ENCODE assay signal across 18 cellular contexts in the genomic region with DNA sequence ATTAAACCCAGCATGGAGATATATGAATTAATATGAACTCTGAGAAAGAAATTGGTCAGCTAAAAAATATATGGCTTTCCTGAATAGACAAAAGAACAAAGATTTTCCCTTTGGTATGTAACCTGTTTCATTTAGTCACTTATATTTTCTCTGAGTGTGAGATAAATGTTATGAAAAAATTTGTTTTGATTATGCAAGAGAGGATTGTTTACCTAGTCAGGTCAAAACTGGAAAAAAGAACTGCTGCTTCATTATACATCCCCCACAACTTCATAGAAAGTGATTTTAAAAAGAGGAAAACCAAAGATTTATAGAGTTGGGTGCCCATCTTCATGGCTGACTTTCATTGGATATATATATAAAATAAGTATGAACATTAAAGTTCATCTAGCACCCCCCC.
DNase-seq lines count a peak whose midpoint lies in the region; ATAC-seq, FAIRE-seq and TF ChIP-seq lines count a peak whose summit lies in the region.
"Had no signal": no experiment of that assay in that cellular context is flagged by ENCODE, and none has a peak within 500 bp of the region (broad histone marks: within the 10 kb centered on the region; RNA-seq: fewer than 3 reads in every experiment).

No MANE protein-coding gene starts in this region.

- no peak overlapping the region for H3K4ac ChIP-seq in IMR-90 (ENCODE audit: low read depth, low read length)

- peak overlapping the region; percentile 51 for H3K4me2 ChIP-seq in A549
- H3K4me2 ChIP-seq in IMR-90 (ENCODE audit: low read depth, low read length), result no peak overlapping the region

- H3K4me1 ChIP-seq in A549 (peaks cover 29% of the 10 kb centered on the region), IMR-90 (ENCODE audit: control insufficient read depth, insufficient read depth, low read length) (peaks cover 8% of the 10 kb centered on the region), liver (ENCODE audit: control insufficient read depth in 4 of 4, insufficient read depth in 4 of 4, low read length in 3 of 4) (peaks cover 4 to 30% (median 18%) of the 10 kb centered on the region in 4 donors), ovary (ENCODE audit: insufficient read depth) (no peaks in the 10 kb centered on the region)
- H3K4me1 ChIP-seq: BE2C had no signal

- no peak overlapping the region for H3K18ac ChIP-seq in IMR-90 (ENCODE audit: low read depth, low read length)

- H3K36me3 ChIP-seq in IMR-90 (ENCODE audit: control insufficient read depth, insufficient read depth, low read length) (no peaks in the 10 kb centered on the region), liver (ENCODE audit: control insufficient read depth in 4 of 4, insufficient read depth in 3 of 4, low read depth in 1 of 4, low read length in 3 of 4) (no peaks in the 10 kb centered on the region), ovary (no peaks in the 10 kb centered on the region)
- H3K36me3 ChIP-seq: BE2C had no signal

- H3K4me1 Mint-ChIP-seq in chondrocyte (ENCODE audit: low read depth), result peaks cover 37% of the 10 kb centered on the region

- H3K4me3 ChIP-seq in A549, result no peak overlapping the region
- no peak overlapping the region for H3K4me3 ChIP-seq in IMR-90 (ENCODE audit: insufficient read depth, low read depth, low read length)
- no peak overlapping the region for H3K4me3 ChIP-seq in liver (ENCODE audit: low read depth in 1 of 3, low read length in 3 of 3)
- H3K4me3 ChIP-seq in ovary, result no peak overlapping the region

- TF ChIP-seq CTCF in A549 (IDR thresholded peaks at IDR 0.05), result no peak
- TF ChIP-seq CTCF in IMR-90 (conservative IDR thresholded peaks at IDR 0.05; ENCODE audit: low read depth, low read length), result no peak
- no peak for TF ChIP-seq CTCF in chondrocyte (IDR thresholded peaks at IDR 0.05)
- TF ChIP-seq CTCF in liver (IDR thresholded peaks at IDR 0.05; ENCODE audit: low read depth, low read length, missing input control), result no peak
- TF ChIP-seq CTCF in RWPE1 (conservative IDR thresholded peaks at IDR 0.05; ENCODE audit: low read depth), result no peak
- TF ChIP-seq CTCF in ovary (IDR thresholded peaks at IDR 0.05), result no peak

- no peaks in the 10 kb centered on the region for H3K9me3 ChIP-seq in A549
- no peaks in the 10 kb centered on the region for H3K9me3 ChIP-seq in IMR-90 (ENCODE audit: control insufficient read depth, insufficient read depth, low read length)
- no peaks in the 10 kb centered on the region for H3K9me3 ChIP-seq in liver (ENCODE audit: control insufficient read depth in 4 of 4, low read length in 3 of 4)
- no peaks in the 10 kb centered on the region for H3K9me3 ChIP-seq in ovary
- H3K9me3 ChIP-seq: BE2C had no signal

- CTCF ChIA-PET in A549 (lab: Yijun Ruan, JAX) (no interaction called here), IMR-90 (lab: Yijun Ruan, JAX) (interaction anchor here (0.9 kb wide), 1 partner anchor 125 kb away, joined by 3 read pairs; no protein-coding TSS in a partner anchor), RWPE1 (lab: Yijun Ruan, JAX) (no interaction called here)

- H3K9me1 ChIP-seq in IMR-90 (ENCODE audit: insufficient read depth, low read length), result no peaks in the 10 kb centered on the region; the same call in 1 of the 2 replicates

- H2AFZ ChIP-seq in IMR-90 (replicated peaks; ENCODE audit: low read length, poor library complexity), result no peak overlapping the region

- DNase-seq in A549 (ENCODE audit: low read depth in 1 of 2, low spot score in 1 of 2) (no peak), IMR-90 (no peak), chondrocyte (ENCODE audit: low spot score) (no peak), RWPE1 (ENCODE audit: low spot score) (no peak), ovary (no peak)
- no peak for DNase-seq in activated T-cell treated with anti-CD3 and anti-CD28 coated beads, Interleukin-2, amount 50 U/mL, for 1 hour
- DNase-seq: BE2C; CD4-positive, CD25-positive, alpha-beta regulatory T cell; DMS 273 treated with DMSO at 0.1 percent for 48 hours; DMS79 treated with DMSO at 0.1 percent for 48 hours; NCI-H1092 treated with DMSO at 0.1 percent for 48 hours; NCI-H1436 treated with DMSO at 0.1 percent for 48 hours; NCI-H2029; NCI-H2227 treated with DMSO at 0.1 percent for 48 hours; NCI-H510A had no signal

- no peaks in the 10 kb centered on the region for H4K20me1 ChIP-seq in IMR-90 (ENCODE audit: insufficient read depth, low read length)

- H2BK120ac ChIP-seq in IMR-90 (ENCODE audit: low read depth, low read length), result no peak overlapping the region

- no peak overlapping the region for H2AK5ac ChIP-seq in IMR-90 (ENCODE audit: low read depth, low read length)

- no peak for TF ChIP-seq POLR2A in A549 (IDR thresholded peaks at IDR 0.05; ENCODE audit: low read length)
- TF ChIP-seq POLR2A in IMR-90 (IDR thresholded peaks at IDR 0.05; ENCODE audit: low read depth, low read length), result no peak
- TF ChIP-seq POLR2A in ovary (IDR thresholded peaks at IDR 0.05), result no peak

- H2AK9ac ChIP-seq in IMR-90 (replicated peaks; ENCODE audit: low read depth, low read length, poor library complexity), result no peak overlapping the region

- no peaks in the 10 kb centered on the region for H3K36me3 Mint-ChIP-seq in chondrocyte (ENCODE audit: low read depth)
- H3K36me3 Mint-ChIP-seq: CD4-positive, CD25-positive, alpha-beta regulatory T cell had no signal

- no peak overlapping the region for H3K56ac ChIP-seq in IMR-90 (ENCODE audit: extremely low read depth, insufficient read depth, low read length)

- peak overlapping the region; percentile 76 for H3K27ac Mint-ChIP-seq in chondrocyte (ENCODE audit: unreplicated experiment)
- H3K27ac Mint-ChIP-seq: CD4-positive, CD25-positive, alpha-beta regulatory T cell had no signal

- no peaks in the 10 kb centered on the region for H3K27me3 Mint-ChIP-seq in chondrocyte (ENCODE audit: low read depth)
- H3K27me3 Mint-ChIP-seq: CD4-positive, CD25-positive, alpha-beta regulatory T cell had no signal

- no TSS peak for BruUV-seq in IMR-90 (replicated peaks; lab: Mats Ljungman, UMichigan)

- TF ChIP-seq EP300 in A549 (IDR thresholded peaks at IDR 0.05) (no peak), ovary (IDR thresholded peaks at IDR 0.05) (no peak)

- H3K9me3 Mint-ChIP-seq in chondrocyte (ENCODE audit: low read depth), result peaks cover 10% of the 10 kb centered on the region

- no peaks in the 10 kb centered on the region for H3K79me1 ChIP-seq in IMR-90 (ENCODE audit: low read depth in 1 of 2, low read length in 2 of 2)

- TF ChIP-seq RAD21 in A549 (conservative IDR thresholded peaks at IDR 0.05 in 1 of 2, IDR thresholded peaks at IDR 0.05 in 1 of 2) (no peak), IMR-90 (IDR thresholded peaks at IDR 0.05; ENCODE audit: low read length) (no peak), liver (IDR thresholded peaks at IDR 0.05) (no peak)

- H3K27me3 ChIP-seq in IMR-90 (ENCODE audit: control insufficient read depth, insufficient read depth, low read length) (no peaks in the 10 kb centered on the region), liver (ENCODE audit: control insufficient read depth in 4 of 4, insufficient read depth in 4 of 4, low read length in 3 of 4) (no peaks in the 10 kb centered on the region), ovary (no peaks in the 10 kb centered on the region)
- H3K27me3 ChIP-seq: BE2C had no signal

- ATAC-seq in A549 (no peak), IMR-90 (ENCODE audit: low read depth) (no peak), HG03175 (IDR thresholded peaks at IDR 0.05; ENCODE audit: unreplicated experiment) (no peak)

- no peak overlapping the region for H3K27ac ChIP-seq in A549
- H3K27ac ChIP-seq in IMR-90 (ENCODE audit: insufficient read depth, low read length), result no peak overlapping the region
- peak overlapping the region; percentile 23 to 50 for H3K27ac ChIP-seq in liver (ENCODE audit: low read depth in 1 of 2, low read length in 2 of 2)
- no peak overlapping the region for H3K27ac ChIP-seq in RWPE1
- H3K27ac ChIP-seq in ovary, result no peak overlapping the region

- in situ Hi-C loops in IMR-90 (cut with MboI; ENCODE audit: low sequenced_read_pairs), result no loop called here

- FAIRE-seq in A549 (lab: Jason Lieb, UNC), result no peak
- FAIRE-seq: H54 had no signal

- no peak overlapping the region for H4K5ac ChIP-seq in IMR-90 (ENCODE audit: low read depth, low read length)

- no peak overlapping the region for H3K4me3 Mint-ChIP-seq in chondrocyte (ENCODE audit: unreplicated experiment)
- H3K4me3 Mint-ChIP-seq: CD4-positive, CD25-positive, alpha-beta regulatory T cell had no signal

- no peak overlapping the region for H2BK15ac ChIP-seq in IMR-90 (ENCODE audit: low read depth, low read length)

- H3K9ac ChIP-seq in IMR-90 (ENCODE audit: low read depth, low read length) (no peak overlapping the region), liver (ENCODE audit: low read depth in 1 of 2, low read length in 2 of 2) (no peak overlapping the region)

- POLR2A ChIA-PET in A549 (lab: Yijun Ruan, JAX), result no interaction called here
- POLR2A ChIA-PET in IMR-90 (lab: Charles Lee; ENCODE audit: unreplicated experiment), result no interaction called here
- POLR2A ChIA-PET in RWPE1 (lab: Yijun Ruan, JAX; ENCODE audit: low non-redundant PET), result no interaction called here

- H2BK20ac ChIP-seq in IMR-90 (ENCODE audit: low read depth, low read length), result no peak overlapping the region

- H4K8ac ChIP-seq in IMR-90 (ENCODE audit: low read depth in 2 of 2, low read length in 2 of 2), result no peak overlapping the region

- intact Hi-C loops in IMR-90 (cut with micrococcal nuclease), result no loop called here
- intact Hi-C loops in ovary (cut with DNase I), result no loop called here

- no peak overlapping the region for H3K23ac ChIP-seq in IMR-90 (ENCODE audit: low read depth, low read length)

- no peak overlapping the region for H3K14ac ChIP-seq in IMR-90 (replicated peaks; ENCODE audit: low read depth, low read length)

- dilution Hi-C loops in IMR-90 (cut with HindIII; ENCODE audit: low sequenced_read_pairs, unreplicated experiment), result no loop called here

- peak overlapping the region; percentile 8 for H2BK5ac ChIP-seq in IMR-90 (ENCODE audit: low read depth, low read length, poor library complexity, severe bottlenecking)

- no peak overlapping the region for H4K91ac ChIP-seq in IMR-90 (ENCODE audit: insufficient read depth, low read depth, low read length)

TF ChIP-seq in A549, 52 proteins besides CTCF, POLR2A, EP300 and RAD21:
- TF ChIP-seq CEBPB (IDR thresholded peaks at IDR 0.05), result peak; percentile 40 to 60; a peak in 3 of 4 replicates
- no peak for TF ChIP-seq HOXB5 (CRISPR knock-in tag; IDR thresholded peaks at IDR 0.05)
TF ChIP-seq in A549: peak in this region for 1.

TF ChIP-seq in liver, 16 proteins besides CTCF, POLR2A, EP300 and RAD21 (continues in another document):
- TF ChIP-seq RXRA (IDR thresholded peaks at IDR 0.05), result peak in 1 of 2 donors; percentile 50

Comparison
In these comparisons a context has a peak if more than half of its experiments do, and no peak if none do; other contexts are left out.
1. H3K27ac ChIP-seq: peak in liver (2 of 2); none in A549 (0 of 2), IMR-90 (single experiment), RWPE1 (single experiment) and ovary (0 of 2).